In genomic region chr12:58443273-58443980, GRCh38 we compare ENCODE assay signal across 8 cellular contexts.
DNase-seq lines count a peak whose midpoint lies in the region; ATAC-seq and TF ChIP-seq lines count a peak whose summit lies in the region.

No MANE protein-coding gene starts in this region.

- H3K27me3 ChIP-seq in WERI-Rb-1 (ENCODE audit: insufficient read depth, low read depth, severe bottlenecking) = no peaks in the 10 kb centered on the region

- DNase-seq in AML-193 (lab: John Stamatoyannopoulos, UW) (peak; percentile 15 to 17), WERI-Rb-1 (peak; percentile 30), kidney tubule cell (ENCODE audit: low spot score) (peak; percentile 49), NCI-H2227 (lab: John Stamatoyannopoulos, UW; ENCODE audit: unreplicated experiment) (no peak)
- no peak for DNase-seq in activated CD4-positive, CD25-positive, alpha-beta regulatory T cell treated with anti-CD3 and anti-CD28 coated beads, Interleukin-2, amount 50 U/mL, for 72 hours
- no peak for DNase-seq in activated CD4-positive, CD25-positive, alpha-beta regulatory T cell (lab: John Stamatoyannopoulos, UW)

- no peaks in the 10 kb centered on the region for H3K9me3 ChIP-seq in WERI-Rb-1 (ENCODE audit: severe bottlenecking)

- ATAC-seq in GM18870 (IDR thresholded peaks at IDR 0.05; ENCODE audit: unreplicated experiment) (peak; percentile 73), HG03175 (IDR thresholded peaks at IDR 0.05; ENCODE audit: unreplicated experiment) (peak; percentile 64)

- no peaks in the 10 kb centered on the region for H3K36me3 ChIP-seq in WERI-Rb-1

- no peak overlapping the region for H3K4me3 ChIP-seq in WERI-Rb-1 (ENCODE audit: low read depth, low read length)

- H3K27ac ChIP-seq in WERI-Rb-1 = no peak overlapping the region

- peak; percentile 49 for TF ChIP-seq CTCF in WERI-Rb-1 (IDR thresholded peaks at IDR 0.05; ENCODE audit: low read depth, low read length)

Comparison
In these comparisons a context has a peak if more than half of its experiments do, and no peak if none do; other contexts are left out.
1. DNase-seq: peak in AML-193 (2 of 2), WERI-Rb-1 (single experiment) and kidney tubule cell (single experiment); none in activated CD4-positive, CD25-positive, alpha-beta regulatory T cell treated with anti-CD3 and anti-CD28 coated beads, Interleukin-2, amount 50 U/mL, for 72 hours (single experiment), NCI-H2227 (single experiment) and activated CD4-positive, CD25-positive, alpha-beta regulatory T cell (0 of 4).